Comparison of ENCODE assay signal across 1 cellular context in genomic region chr4:53321151-53321987, GRCh38.
TF ChIP-seq lines count a peak whose summit lies in the region.

No MANE protein-coding gene starts in this region.

TF ChIP-seq in H1, 55 proteins besides CTCF, POLR2A, EP300 and RAD21 (continued from another document):
- TF ChIP-seq RXRA (IDR thresholded peaks at IDR 0.05; ENCODE audit: insufficient read depth, low read depth, low read length) = no peak
- TF ChIP-seq SIX5 (IDR thresholded peaks at IDR 0.05; ENCODE audit: low read depth, low read length) = no peak
- no peak for TF ChIP-seq EZH2 (IDR thresholded peaks at IDR 0.05; ENCODE audit: low read depth, low read length, severe bottlenecking)
- no peak for TF ChIP-seq SIN3A (conservative IDR thresholded peaks at IDR 0.05 in 1 of 2, IDR thresholded peaks at IDR 0.05 in 1 of 2; ENCODE audit: low read depth in 1 of 2, low read length in 2 of 2)
- no peak for TF ChIP-seq KDM4A (IDR thresholded peaks at IDR 0.05; ENCODE audit: low read depth, low read length, severe bottlenecking)
- TF ChIP-seq HDAC6 (IDR thresholded peaks at IDR 0.05; ENCODE audit: low read depth, low read length) = no peak
- TF ChIP-seq CHD1 (IDR thresholded peaks at IDR 0.05; ENCODE audit: low read depth, low read length) = no peak
- no peak for TF ChIP-seq CBX5 (IDR thresholded peaks at IDR 0.05; ENCODE audit: low read depth, low read length)
- no peak for TF ChIP-seq NANOG (IDR thresholded peaks at IDR 0.05; ENCODE audit: insufficient read depth, low read depth, low read length, poor library complexity, severe bottlenecking)
TF ChIP-seq in H1: peak in this region for 0.
